In the genomic region with DNA sequence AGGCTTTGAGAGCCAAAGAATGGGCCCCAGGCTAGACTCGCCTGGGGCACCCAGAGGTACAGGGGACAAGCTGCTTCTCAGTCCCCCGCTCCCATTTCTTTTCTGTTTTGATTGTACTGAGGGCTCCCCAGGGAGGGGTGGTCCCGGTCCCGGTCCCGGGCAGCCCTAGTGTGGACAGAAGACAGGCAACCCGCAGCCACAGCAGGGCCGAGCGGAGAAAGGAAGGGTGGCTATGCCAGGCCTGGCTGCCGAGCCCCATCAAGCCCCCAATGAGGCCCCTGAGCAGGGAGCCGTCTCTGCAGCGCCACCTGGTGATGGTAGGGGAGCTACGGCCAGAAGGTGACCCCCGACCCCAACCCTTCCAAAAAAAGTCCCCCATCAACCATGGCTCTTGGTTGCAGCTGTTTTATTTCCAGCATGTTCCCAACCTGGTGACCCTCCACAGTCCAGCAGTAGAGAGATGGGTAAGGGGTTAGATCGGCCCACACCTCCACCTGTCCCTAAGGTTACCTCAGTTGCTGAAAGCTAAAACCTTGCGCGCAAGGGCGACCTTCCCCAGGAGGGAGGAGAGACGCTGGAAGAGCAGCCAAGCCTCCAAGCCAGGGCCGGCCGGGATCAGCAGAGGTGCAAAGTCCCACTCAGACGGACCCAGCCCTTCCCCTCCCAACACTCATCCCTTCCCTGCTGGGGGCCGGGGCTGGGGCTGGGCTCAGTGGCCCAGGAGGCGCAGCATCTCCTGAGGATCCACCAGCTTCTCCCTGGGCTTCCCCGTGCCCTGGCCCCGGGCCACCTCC, we compare ENCODE assay signal across 1 cellular context.
TF ChIP-seq lines count a peak whose summit lies in the region.

No MANE protein-coding gene starts in this region.

TF ChIP-seq in A549, 52 proteins besides CTCF, POLR2A, EP300 and RAD21 (continued from another document):
- TF ChIP-seq, protein P1, sequence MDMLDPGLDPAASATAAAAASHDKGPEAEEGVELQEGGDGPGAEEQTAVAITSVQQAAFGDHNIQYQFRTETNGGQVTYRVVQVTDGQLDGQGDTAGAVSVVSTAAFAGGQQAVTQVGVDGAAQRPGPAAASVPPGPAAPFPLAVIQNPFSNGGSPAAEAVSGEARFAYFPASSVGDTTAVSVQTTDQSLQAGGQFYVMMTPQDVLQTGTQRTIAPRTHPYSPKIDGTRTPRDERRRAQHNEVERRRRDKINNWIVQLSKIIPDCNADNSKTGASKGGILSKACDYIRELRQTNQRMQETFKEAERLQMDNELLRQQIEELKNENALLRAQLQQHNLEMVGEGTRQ (IDR thresholded peaks at IDR 0.05), result no peak
- TF ChIP-seq SREBF2 (IDR thresholded peaks at IDR 0.05), result no peak
- TF ChIP-seq, protein P2, sequence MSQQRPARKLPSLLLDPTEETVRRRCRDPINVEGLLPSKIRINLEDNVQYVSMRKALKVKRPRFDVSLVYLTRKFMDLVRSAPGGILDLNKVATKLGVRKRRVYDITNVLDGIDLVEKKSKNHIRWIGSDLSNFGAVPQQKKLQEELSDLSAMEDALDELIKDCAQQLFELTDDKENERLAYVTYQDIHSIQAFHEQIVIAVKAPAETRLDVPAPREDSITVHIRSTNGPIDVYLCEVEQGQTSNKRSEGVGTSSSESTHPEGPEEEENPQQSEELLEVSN (IDR thresholded peaks at IDR 0.05; ENCODE audit: borderline replicate concordance, low read depth), result no peak
- no peak for TF ChIP-seq MYC (IDR thresholded peaks at IDR 0.05; ENCODE audit: borderline replicate concordance, low read length)
- no peak for TF ChIP-seq FOXS1 (CRISPR knock-in tag; IDR thresholded peaks at IDR 0.05)
- no peak for TF ChIP-seq KDM1A (IDR thresholded peaks at IDR 0.05; ENCODE audit: low read depth)
- no peak for TF ChIP-seq ZNF302 (CRISPR knock-in tag; IDR thresholded peaks at IDR 0.05)
- TF ChIP-seq HEYL (CRISPR knock-in tag; IDR thresholded peaks at IDR 0.05), result no peak
- TF ChIP-seq, protein P3, sequence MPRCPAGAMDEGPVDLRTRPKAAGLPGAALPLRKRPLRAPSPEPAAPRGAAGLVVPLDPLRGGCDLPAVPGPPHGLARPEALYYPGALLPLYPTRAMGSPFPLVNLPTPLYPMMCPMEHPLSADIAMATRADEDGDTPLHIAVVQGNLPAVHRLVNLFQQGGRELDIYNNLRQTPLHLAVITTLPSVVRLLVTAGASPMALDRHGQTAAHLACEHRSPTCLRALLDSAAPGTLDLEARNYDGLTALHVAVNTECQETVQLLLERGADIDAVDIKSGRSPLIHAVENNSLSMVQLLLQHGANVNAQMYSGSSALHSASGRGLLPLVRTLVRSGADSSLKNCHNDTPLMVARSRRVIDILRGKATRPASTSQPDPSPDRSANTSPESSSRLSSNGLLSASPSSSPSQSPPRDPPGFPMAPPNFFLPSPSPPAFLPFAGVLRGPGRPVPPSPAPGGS (IDR thresholded peaks at IDR 0.05), result no peak
- TF ChIP-seq, protein P4, sequence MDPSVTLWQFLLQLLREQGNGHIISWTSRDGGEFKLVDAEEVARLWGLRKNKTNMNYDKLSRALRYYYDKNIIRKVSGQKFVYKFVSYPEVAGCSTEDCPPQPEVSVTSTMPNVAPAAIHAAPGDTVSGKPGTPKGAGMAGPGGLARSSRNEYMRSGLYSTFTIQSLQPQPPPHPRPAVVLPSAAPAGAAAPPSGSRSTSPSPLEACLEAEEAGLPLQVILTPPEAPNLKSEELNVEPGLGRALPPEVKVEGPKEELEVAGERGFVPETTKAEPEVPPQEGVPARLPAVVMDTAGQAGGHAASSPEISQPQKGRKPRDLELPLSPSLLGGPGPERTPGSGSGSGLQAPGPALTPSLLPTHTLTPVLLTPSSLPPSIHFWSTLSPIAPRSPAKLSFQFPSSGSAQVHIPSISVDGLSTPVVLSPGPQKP (IDR thresholded peaks at IDR 0.05; ENCODE audit: low read depth, low read length), result no peak
- 0 out of 5 replicates have a peak, but pooled peaks of 1 of the 2 experiments have one; percentile 14 for TF ChIP-seq JUN (IDR thresholded peaks at IDR 0.05)
- TF ChIP-seq TP53 (CRISPR knock-in tag; IDR thresholded peaks at IDR 0.05), result no peak
- peak; percentile 66 for TF ChIP-seq SMC3 (IDR thresholded peaks at IDR 0.05)
- TF ChIP-seq ZSCAN20 (CRISPR knock-in tag; IDR thresholded peaks at IDR 0.05), result no peak
- no peak for TF ChIP-seq RNF2 (IDR thresholded peaks at IDR 0.05; ENCODE audit: borderline replicate concordance, low read depth)
